Comparison of ENCODE assay signal across 13 cellular contexts in the genomic region with DNA sequence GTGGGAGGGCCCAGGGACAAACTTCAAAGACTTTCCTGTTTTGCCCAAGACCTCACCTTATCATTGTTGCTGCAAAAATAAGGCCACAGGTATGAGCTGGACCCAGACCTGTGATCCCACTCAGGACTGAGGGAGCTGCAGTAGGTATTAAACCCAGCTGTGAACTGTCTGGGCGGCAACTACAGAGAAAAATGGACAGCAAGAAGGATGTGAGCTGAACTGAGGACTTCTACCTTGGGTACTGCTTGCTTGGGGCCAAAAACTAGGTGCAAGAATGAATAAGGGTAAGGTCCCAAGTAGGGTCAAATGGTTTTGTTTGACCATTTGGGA. TPM values are rescaled to one million over a fixed set of nuclear protein-coding genes. Genes with fewer than 3 reads are reported as not detected.
A peak's percentile ranks its signal among the peaks of the same experiment; 100 is the strongest.
DNase-seq lines count a peak whose midpoint lies in the region; ATAC-seq, FAIRE-seq and TF ChIP-seq lines count a peak whose summit lies in the region.
"Had no signal": no experiment of that assay in that cellular context is flagged by ENCODE, and none has a peak within 500 bp of the region (broad histone marks: within the 10 kb centered on the region; RNA-seq: fewer than 3 reads in every experiment).

No MANE protein-coding gene starts in this region.

- SMC1A ChIA-PET in GM12878 (lab: Charles Lee; ENCODE audit: uncharacterized antibody, unreplicated experiment): interaction anchor here (1.0 to 6.9 kb wide), 25 partner anchors 10 to 499 kb away, joined by 3 to 132 read pairs (median 6); partner anchors contain the start of genes GABRA4 and GABRB1

- no peaks in the 10 kb centered on the region for H3K79me2 ChIP-seq in GM12878 (ENCODE audit: control insufficient read depth, insufficient read depth, low read length)

- no peak for TF ChIP-seq EP300 in GM12878 (IDR thresholded peaks at IDR 0.05; ENCODE audit: borderline replicate concordance in 1 of 2, control insufficient read depth in 1 of 2, low read depth in 2 of 2, low read length in 2 of 2)

- H3K27ac ChIP-seq in right cardiac atrium (ENCODE audit: low read length): peak overlapping the region; percentile 75
- peak overlapping the region; percentile 8; the same call in 1 of the 2 replicates for H3K27ac ChIP-seq in GM12878 (ENCODE audit: control insufficient read depth, insufficient read depth)
- H3K27ac ChIP-seq: sigmoid colon had no signal

- peak overlapping the region; percentile 68 for H2AFZ ChIP-seq in GM12878 (ENCODE audit: control insufficient read depth, low read depth, low read length)

- DNase-seq in right cardiac atrium: no peak
- DNase-seq in left cardiac atrium: no peak
- DNase-seq in GM12878 (ENCODE audit: low read depth, low spot score): no peak
- peak in 1 of 2 donors; percentile 18 for DNase-seq in stimulated activated naive CD8-positive, alpha-beta T cell treated with anti-CD3 and anti-CD28 coated beads, Interleukin-15, amount 100 ng/mL, for 72 hours
- DNase-seq in DMS79 treated with DMSO at 0.1 percent for 48 hours (lab: John Stamatoyannopoulos, UW): no peak
- DNase-seq in NCI-H2029 (lab: John Stamatoyannopoulos, UW): no peak
- DNase-seq in KG1 (lab: John Stamatoyannopoulos, UW): no peak
- DNase-seq: kidney glomerular epithelial cell, naive B cell, sigmoid colon, T-helper 9 cell had no signal

- 80% methylated on average over 1 of the region's 1 CpG for WGBS in right cardiac atrium
- 47% methylated on average over 1 of the region's 1 CpG for WGBS in GM12878 (ENCODE audit: insufficient coverage, insufficient replicate concordance, low lambda C conversion rate, missing lambda C conversion rate)

- H3K4me1 ChIP-seq in right cardiac atrium (ENCODE audit: control insufficient read depth, insufficient read depth, low read length) (peaks cover 5% of the 10 kb centered on the region), GM12878 (ENCODE audit: control insufficient read depth, insufficient read depth, low read length) (peaks cover 4% of the 10 kb centered on the region; the same call in 1 of the 2 replicates)

- TF ChIP-seq POLR2A in GM12878 (IDR thresholded peaks at IDR 0.05; ENCODE audit: low read depth, low read length): no peak

- peak overlapping the region; percentile 11; the same call in 1 of the 2 replicates for H3K4me2 ChIP-seq in GM12878 (ENCODE audit: control insufficient read depth, insufficient read depth)

- H3K36me3 ChIP-seq in GM12878 (ENCODE audit: control insufficient read depth in 2 of 2, insufficient read depth in 2 of 2, low read length in 1 of 2): no peaks in the 10 kb centered on the region
- H3K36me3 ChIP-seq: sigmoid colon had no signal

- no peaks in the 10 kb centered on the region for H3K9me3 ChIP-seq in right cardiac atrium (ENCODE audit: control insufficient read depth, low read length)
- H3K9me3 ChIP-seq in GM12878 (replicated peaks; ENCODE audit: control insufficient read depth, insufficient read depth, low read length): no peaks in the 10 kb centered on the region
- H3K9me3 ChIP-seq: sigmoid colon had no signal

- peaks cover 0 to 4% of the 10 kb centered on the region in 2 donors for H3K9me3 Mint-ChIP-seq in stimulated activated naive CD8-positive, alpha-beta T cell treated with anti-CD3 and anti-CD28 coated beads, Interleukin-15, amount 100 ng/mL, for 72 hours
- H3K9me3 Mint-ChIP-seq: brain, naive B cell had no signal

- in situ Hi-C loops in GM12878 (cut with MboI): no loop called here

- POLR2A ChIA-PET in GM12878 (lab: Charles Lee): interaction anchor here (0.7 to 2.8 kb wide), 8 partner anchors 14 to 1948 kb away, joined by 3 to 11 read pairs (median 5); partner anchors contain the start of gene GABRA4

- H3K27ac Mint-ChIP-seq in stimulated activated naive CD8-positive, alpha-beta T cell treated with anti-CD3 and anti-CD28 coated beads, Interleukin-15, amount 100 ng/mL, for 72 hours: peak overlapping the region in 1 of 2 donors; percentile 80
- H3K27ac Mint-ChIP-seq: brain had no signal

- no TSS peak for BruUV-seq in GM12878 (replicated peaks; lab: Mats Ljungman, UMichigan)

- FAIRE-seq in GM12878 (lab: Jason Lieb, UNC): no peak

- no peaks in the 10 kb centered on the region for H4K20me1 ChIP-seq in GM12878 (ENCODE audit: control insufficient read depth, insufficient read depth)

- H3K27me3 ChIP-seq in right cardiac atrium (ENCODE audit: control insufficient read depth, insufficient read depth) (no peaks in the 10 kb centered on the region), GM12878 (replicated peaks in 1 of 2; ENCODE audit: control insufficient read depth in 2 of 2, insufficient read depth in 2 of 2, low read length in 1 of 2) (no peaks in the 10 kb centered on the region)
- H3K27me3 ChIP-seq: sigmoid colon had no signal

- H3K4me3 ChIP-seq in right cardiac atrium (ENCODE audit: low read length) (peak overlapping the region; percentile 31), GM12878 (no peak overlapping the region)
- H3K4me3 ChIP-seq: sigmoid colon had no signal

- CTCF ChIA-PET in GM12878 (lab: Yijun Ruan, JAX): interaction anchor here (0.7 to 4.2 kb wide), 20 partner anchors 10 to 111 kb away, joined by 3 to 21 read pairs (median 5); no protein-coding TSS in a partner anchor

- TF ChIP-seq RAD21 in GM12878 (IDR thresholded peaks at IDR 0.05; ENCODE audit: insufficient read depth, low read depth, low read length): no peak

- ATAC-seq in right cardiac atrium (no peak), left cardiac atrium (no peak), HG03342 (IDR thresholded peaks at IDR 0.05; ENCODE audit: unreplicated experiment) (peak; percentile 53), GM12878 (peak; percentile 77)
- peak; percentile 85 for ATAC-seq in stimulated activated naive CD8-positive, alpha-beta T cell treated with anti-CD3 and anti-CD28 coated beads, Interleukin-15, amount 100 ng/mL, for 72 hours

- intact Hi-C loops in right cardiac atrium (cut with DNase I): no loop called here
- intact Hi-C loops in left cardiac atrium (cut with DNase I): no loop called here
- intact Hi-C loops in GM12878 (cut with micrococcal nuclease; ENCODE audit: unreplicated experiment): no loop called here

- peaks cover 18% of the 10 kb centered on the region for H3K4me1 Mint-ChIP-seq in stimulated activated naive CD8-positive, alpha-beta T cell treated with anti-CD3 and anti-CD28 coated beads, Interleukin-15, amount 100 ng/mL, for 72 hours
- H3K4me1 Mint-ChIP-seq: brain had no signal

- H3K27me3 Mint-ChIP-seq in stimulated activated naive CD8-positive, alpha-beta T cell treated with anti-CD3 and anti-CD28 coated beads, Interleukin-15, amount 100 ng/mL, for 72 hours: no peaks in the 10 kb centered on the region
- H3K27me3 Mint-ChIP-seq: brain, naive B cell had no signal

- peak overlapping the region; percentile 49 for H3K4me3 Mint-ChIP-seq in stimulated activated naive CD8-positive, alpha-beta T cell treated with anti-CD3 and anti-CD28 coated beads, Interleukin-15, amount 100 ng/mL, for 72 hours
- H3K4me3 Mint-ChIP-seq: brain had no signal

- TF ChIP-seq CTCF in GM12878 (IDR thresholded peaks at IDR 0.05 in 2 of 3, conservative IDR thresholded peaks at IDR 0.05 in 1 of 3; ENCODE audit: control insufficient read depth in 2 of 3, extremely low read depth in 1 of 3, insufficient read depth in 1 of 3, low read depth in 3 of 3, low read length in 3 of 3): no peak

- no peak overlapping the region for H3K9ac ChIP-seq in GM12878 (ENCODE audit: control insufficient read depth, insufficient read depth, low read length)

- RAD21 ChIA-PET in GM12878 (lab: Charles Lee; ENCODE audit: unreplicated experiment): interaction anchor here (0.7 to 3.1 kb wide), 29 partner anchors 9 to 557 kb away, joined by 3 to 30 read pairs (median 6); partner anchors contain the start of genes GABRA4 and GABRB1

TF ChIP-seq in GM12878, 131 proteins besides CTCF, POLR2A, EP300 and RAD21 (continues in another document):
- TF ChIP-seq POLR2AphosphoS2 (IDR thresholded peaks at IDR 0.05; ENCODE audit: low read depth, low read length): no peak

RNA-seq across cellular contexts. Expression of gene GABRA4, which starts 17.8 kb away (rescaled TPM):
- total RNA-seq in right cardiac atrium (1 to 10 TPM in 1 of 4 donors, under 1 TPM in 3; 0.03 to 1.9 (median 0.26) TPM), left cardiac atrium (1 to 10 TPM; 2.1 to 2.5 TPM), GM12878 (2014; rRNA removed) (0.65 and 1.1 TPM in 2 replicates), GM12878 (2014; rRNA removed; fragmentation: Illumina TruSeq; extraction: Trizol) (0.64 and 1.0 TPM in 2 replicates), GM12878 (2021) (1.1 and 1.4 TPM in 2 replicates)
- polyA plus RNA-seq in right cardiac atrium (0.18 TPM), GM12878 (2011; rRNA removed) (14.6 and 18.9 TPM in 2 replicates), GM12878 (2014; fragmentation: Illumina TruSeq; extraction: Trizol) (1.1 and 1.2 TPM in 2 replicates), GM12878 (2014; fragmentation: Nextera tagmentation; extraction: Ambion mirVana) (1 to 10 TPM; 1.3 to 2.4 TPM), GM12878 (2014; rRNA removed) (0.69 and 1.7 TPM in 2 replicates), GM12878 (2016; fragmentation: Nextera tagmentation; extraction: Ambion mirVana) (under 1 TPM; 0.86 to 0.87 TPM)
- total RNA-seq in GM12878 (2013; cell fraction: nucleolus; rRNA removed): 1.1 and 1.4 TPM in 2 replicates
- 0.21 TPM for polyA plus RNA-seq in GM12878 (2011; ENCODE audit: low read depth)
- 8.7 and 11.4 TPM in 2 replicates for polyA plus RNA-seq in GM12878 (2011; cell fraction: cytosol; rRNA removed)
- polyA plus RNA-seq in GM12878 (2011; cell fraction: nucleus; rRNA removed): 12.5 and 13.5 TPM in 2 replicates
- 0.16 and 0.22 TPM in 2 replicates for polyA plus RNA-seq in GM12878 (2012)
- 19.2 and 21.1 TPM in 2 replicates for polyA minus RNA-seq in GM12878 (2011; rRNA and poly(A)+ RNA removed)
- 4.7 and 7.4 TPM in 2 replicates for polyA minus RNA-seq in GM12878 (2011; cell fraction: cytosol; rRNA and poly(A)+ RNA removed)
- 16.3 and 25.0 TPM in 2 replicates for polyA minus RNA-seq in GM12878 (2011; cell fraction: nucleus; rRNA and poly(A)+ RNA removed)

RNA-seq across cellular contexts. Expression of gene GABRB1, which starts 20.2 kb away (rescaled TPM):
- total RNA-seq in right cardiac atrium (1 to 10 TPM; 2.2 to 4.6 (median 3.2) TPM), left cardiac atrium (1 to 10 TPM; 2.5 to 4.4 TPM), GM12878 (2014; rRNA removed) (not detected in 2 replicates), GM12878 (2014; rRNA removed; fragmentation: Illumina TruSeq; extraction: Trizol) (0.13 TPM in 1 of 2 replicates, not detected in the other), GM12878 (2021) (not detected in 2 replicates)
- polyA plus RNA-seq in right cardiac atrium (1.00 TPM), GM12878 (2011; rRNA removed) (0.68 and 0.92 TPM in 2 replicates), GM12878 (2014; fragmentation: Illumina TruSeq; extraction: Trizol) (not detected in 2 replicates), GM12878 (2014; fragmentation: Nextera tagmentation; extraction: Ambion mirVana) (not detected), GM12878 (2014; rRNA removed) (0.10 TPM in 1 of 2 replicates, not detected in the other), GM12878 (2016; fragmentation: Nextera tagmentation; extraction: Ambion mirVana) (not detected)
- total RNA-seq in GM12878 (2013; cell fraction: nucleolus; rRNA removed): 0.54 and 1.1 TPM in 2 replicates
- not detected for polyA plus RNA-seq in GM12878 (2011; ENCODE audit: low read depth)
- polyA plus RNA-seq in GM12878 (2011; cell fraction: cytosol; rRNA removed): 0.54 and 0.77 TPM in 2 replicates
- polyA plus RNA-seq in GM12878 (2011; cell fraction: nucleus; rRNA removed): 2.0 and 2.5 TPM in 2 replicates
- polyA plus RNA-seq in GM12878 (2012): not detected in 2 replicates
- 0.95 and 3.4 TPM in 2 replicates for polyA minus RNA-seq in GM12878 (2011; rRNA and poly(A)+ RNA removed)
- polyA minus RNA-seq in GM12878 (2011; cell fraction: cytosol; rRNA and poly(A)+ RNA removed): 1.2 and 1.6 TPM in 2 replicates
- polyA minus RNA-seq in GM12878 (2011; cell fraction: nucleus; rRNA and poly(A)+ RNA removed): 4.4 and 7.7 TPM in 2 replicates

Comparison
In these comparisons a context has a peak if more than half of its experiments do, and no peak if none do; other contexts are left out.
1. ATAC-seq: peak in HG03342 (single experiment), GM12878 (single experiment) and stimulated activated naive CD8-positive, alpha-beta T cell treated with anti-CD3 and anti-CD28 coated beads, Interleukin-15, amount 100 ng/mL, for 72 hours (single experiment); none in right cardiac atrium (0 of 2) and left cardiac atrium (0 of 2).